16 cellular contexts compared by ENCODE assay signal in the genomic region with DNA sequence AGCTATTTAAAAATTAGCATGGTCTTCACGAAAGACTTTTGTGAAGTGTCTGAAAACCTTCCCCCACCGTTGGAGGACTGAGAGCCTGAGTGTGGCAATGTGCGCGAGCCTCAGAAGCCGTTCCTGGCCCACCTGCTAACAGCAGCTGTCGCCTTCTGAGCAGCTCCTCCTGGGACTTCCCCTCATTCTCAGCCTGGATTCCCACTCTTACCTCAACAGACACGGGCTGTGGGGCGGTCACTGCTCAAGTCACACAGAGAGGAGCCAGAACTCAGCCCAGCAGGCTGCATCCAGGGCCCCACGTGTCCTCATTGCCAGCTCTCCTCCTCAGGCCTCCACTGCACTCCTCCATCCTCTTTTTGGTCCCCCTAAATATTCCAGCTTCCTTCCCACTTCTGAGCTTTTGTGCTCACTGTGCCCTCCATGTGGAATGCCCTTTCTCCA. TPM values are rescaled to one million over a fixed set of nuclear protein-coding genes. Genes with fewer than 3 reads are reported as not detected.
DNase-seq lines count a peak whose midpoint lies in the region; ATAC-seq and TF ChIP-seq lines count a peak whose summit lies in the region.
"Had no signal": no experiment of that assay in that cellular context is flagged by ENCODE, and none has a peak within 500 bp of the region (broad histone marks: within the 10 kb centered on the region; RNA-seq: fewer than 3 reads in every experiment).

No MANE protein-coding gene starts in this region.

- in situ Hi-C loops in ACHN (cut with HindIII; ENCODE audit: low pct_ligation_motif_present, low pct_unique_long_range_greater_than_20kb, low sequenced_read_pairs): no loop called here

- H4K20me1 ChIP-seq in BLaER1: no peaks in the 10 kb centered on the region

- peak overlapping the region; percentile 21; the same call in 1 of the 2 replicates for H3K27ac ChIP-seq in BLaER1
- H3K27ac ChIP-seq: coronary artery, left lung, pancreas, SJSA1 had no signal

- H3K9ac ChIP-seq in BLaER1: no peak overlapping the region

- no peaks in the 10 kb centered on the region for H3K27me3 ChIP-seq in BLaER1
- H3K27me3 ChIP-seq: left lung, pancreas, SJSA1 had no signal

- no peak overlapping the region for H3K4me3 ChIP-seq in BLaER1
- H3K4me3 ChIP-seq: coronary artery, left lung, pancreas, SJSA1 had no signal

- DNase-seq in NCI-H2171 treated with DMSO at 0.1 percent for 48 hours (lab: John Stamatoyannopoulos, UW) (peak; percentile 78), DMS153 (lab: John Stamatoyannopoulos, UW) (no peak), ACHN (no peak), iPS-NIHi11 (ENCODE audit: low spot score) (no peak), dermis blood vessel endothelial cell (no peak)
- DNase-seq: activated CD4-positive, CD25-positive, alpha-beta regulatory T cell treated with anti-CD3 and anti-CD28 coated beads, Interleukin-2, amount 50 U/mL, for 72 hours; activated naive CD4-positive, alpha-beta T cell; GOT3; left lung; NCI-H2227 treated with DMSO at 0.1 percent for 48 hours; pancreas had no signal

- peak; percentile 30 for TF ChIP-seq POLR2A in GM19193 (IDR thresholded peaks at IDR 0.05; ENCODE audit: extremely low read depth, insufficient read depth, insufficient read length)

- peak overlapping the region; percentile 64 for H3K4me2 ChIP-seq in BLaER1

- H3K4me1 ChIP-seq in BLaER1: peaks cover 41% of the 10 kb centered on the region
- H3K4me1 ChIP-seq: left lung had no signal

- H3K9me3 ChIP-seq in BLaER1: 0 out of 2 replicates have a peak, but pooled peaks cover 5% of the 10 kb centered on the region
- H3K9me3 ChIP-seq: left lung, pancreas, SJSA1 had no signal

- H3K36me3 ChIP-seq in BLaER1: no peaks in the 10 kb centered on the region
- H3K36me3 ChIP-seq: left lung, pancreas, SJSA1 had no signal

- ATAC-seq in HG02759 (IDR thresholded peaks at IDR 0.05; ENCODE audit: unreplicated experiment): peak; percentile 75
- ATAC-seq: left lung, pancreas had no signal

RNA-seq across cellular contexts. Expression of gene DNASE1L3, which starts 7.8 kb away (rescaled TPM):
- 1.7 and 10.6 TPM in 2 replicates for total RNA-seq in dermis blood vessel endothelial cell
- total RNA-seq: SJSA1 had no signal

RNA-seq across cellular contexts. Expression of gene ABHD6, which starts 34.7 kb away (rescaled TPM):
- total RNA-seq in dermis blood vessel endothelial cell: 21.7 and 43.1 TPM in 2 replicates
